2 cellular contexts compared by ENCODE assay signal in genomic region chr17:51197754-51198153, GRCh38.
TF ChIP-seq lines count a peak whose summit lies in the region.

No MANE protein-coding gene starts in this region.

TF ChIP-seq in SK-N-SH, 30 proteins besides CTCF, POLR2A, EP300 and RAD21:
- TF ChIP-seq REST (IDR thresholded peaks at IDR 0.05; ENCODE audit: low read depth, low read length) (peak; percentile 54; the same call in 1 of the 2 replicates), MAX (IDR thresholded peaks at IDR 0.05; ENCODE audit: low read depth) (no peak), ELF1 (IDR thresholded peaks at IDR 0.05) (no peak), CHD2 (IDR thresholded peaks at IDR 0.05; ENCODE audit: low read length, partially characterized antibody) (no peak), RFX5 (IDR thresholded peaks at IDR 0.05; ENCODE audit: low read length) (no peak)

TF ChIP-seq in SK-N-SH treated with all-trans-retinoic acid at 6 μM for 48 hours, 23 proteins besides CTCF, POLR2A, EP300 and RAD21 (continued from another document):
- TF ChIP-seq TSHZ2 (CRISPR knock-in tag; IDR thresholded peaks at IDR 0.05): no peak
- no peak for TF ChIP-seq TCF4 (CRISPR knock-in tag; IDR thresholded peaks at IDR 0.05; ENCODE audit: borderline replicate concordance)
- no peak for TF ChIP-seq RARB (CRISPR knock-in tag; IDR thresholded peaks at IDR 0.05)
- no peak for TF ChIP-seq ZC3H10 (CRISPR knock-in tag; IDR thresholded peaks at IDR 0.05)
- TF ChIP-seq GLIS3 (CRISPR knock-in tag; IDR thresholded peaks at IDR 0.05): no peak
- no peak for TF ChIP-seq ZFP30 (CRISPR knock-in tag; IDR thresholded peaks at IDR 0.05)
- no peak for TF ChIP-seq CSDC2 (CRISPR knock-in tag; IDR thresholded peaks at IDR 0.05)
- TF ChIP-seq PATZ1 (CRISPR knock-in tag; IDR thresholded peaks at IDR 0.05; ENCODE audit: borderline replicate concordance): no peak
- no peak for TF ChIP-seq ISL1 (CRISPR knock-in tag; IDR thresholded peaks at IDR 0.05)
TF ChIP-seq in SK-N-SH treated with all-trans-retinoic acid at 6 μM for 48 hours: peak in this region for 0.
